ENCODE assay signal across 10 cellular contexts in genomic region chr19:16373539-16373938, GRCh38. TPM values are rescaled to one million over a fixed set of nuclear protein-coding genes. Genes with fewer than 3 reads are reported as not detected.
DNase-seq lines count a peak whose midpoint lies in the region; ATAC-seq and TF ChIP-seq lines count a peak whose summit lies in the region.
"Had no signal": no experiment of that assay in that cellular context is flagged by ENCODE, and none has a peak within 500 bp of the region (broad histone marks: within the 10 kb centered on the region; RNA-seq: fewer than 3 reads in every experiment).

No MANE protein-coding gene starts in this region.

- intact Hi-C loops in transverse colon (cut with DNase I; ENCODE audit: low total_unique reads) = no loop called here

- peaks cover 8% of the 10 kb centered on the region for H3K27me3 Mint-ChIP-seq in activated T-cell treated with anti-CD3 and anti-CD28 coated beads, Interleukin-2, amount 50 U/mL, for 24 hours
- no peaks in the 10 kb centered on the region for H3K27me3 Mint-ChIP-seq in mesothelial cell of epicardium (ENCODE audit: low read depth)

- no peaks in the 10 kb centered on the region for H3K9me3 Mint-ChIP-seq in activated T-cell treated with anti-CD3 and anti-CD28 coated beads, Interleukin-2, amount 50 U/mL, for 24 hours
- H3K9me3 Mint-ChIP-seq in mesothelial cell of epicardium = no peaks in the 10 kb centered on the region

- no peaks in the 10 kb centered on the region for H3K36me3 ChIP-seq in effector memory CD4-positive, alpha-beta T cell (ENCODE audit: control insufficient read depth, insufficient read depth, low read length)
- H3K36me3 ChIP-seq in transverse colon = no peaks in the 10 kb centered on the region

- TF ChIP-seq POLR2A in transverse colon (IDR thresholded peaks at IDR 0.05) = no peak

- TF ChIP-seq EP300 in transverse colon (IDR thresholded peaks at IDR 0.05; ENCODE audit: low read depth) = no peak

- in situ Hi-C loops in transverse colon (cut with MboI; ENCODE audit: low pct_ligation_motif_present in 1 of 4, low pct_unique_long_range_greater_than_20kb in 1 of 4, low sequenced_read_pairs in 3 of 4) = no loop called here

- 82% methylated on average over 12 of the region's 12 CpGs; no CpG with 5 or more reads in 1 of the 2 donors for WGBS in transverse colon (ENCODE audit: low coverage in 1 of 2), 2 donors

- peak overlapping the region; percentile 11 for H3K4me3 ChIP-seq in effector memory CD4-positive, alpha-beta T cell (ENCODE audit: insufficient read depth, low read depth, low read length, poor library complexity, severe bottlenecking)
- no peak overlapping the region for H3K4me3 ChIP-seq in transverse colon

- no peak for DNase-seq in activated T-cell treated with anti-CD3 and anti-CD28 coated beads, Interleukin-2, amount 50 U/mL, for 24 hours
- DNase-seq in activated T-cell treated with anti-CD3 and anti-CD28 coated beads for 4 hours (no peak), mesothelial cell of epicardium (ENCODE audit: low spot score in 2 of 2, unreplicated experiment in 2 of 2) (no peak), transverse colon (no peak), NCI-H510A treated with DMSO at 0.1 percent for 48 hours (lab: John Stamatoyannopoulos, UW) (no peak)
- no peak for DNase-seq in effector memory CD4-positive, alpha-beta T cell
- DNase-seq: activated naive CD4-positive, alpha-beta T cell treated with Interleukin-2 at 50 U/mL for 16 hours; NCI-H345 had no signal

- peak overlapping the region; percentile 55 for H3K27ac Mint-ChIP-seq in activated T-cell treated with anti-CD3 and anti-CD28 coated beads, Interleukin-2, amount 50 U/mL, for 24 hours
- peak overlapping the region; percentile 57 for H3K27ac Mint-ChIP-seq in mesothelial cell of epicardium

- no peak overlapping the region for H3K4me3 Mint-ChIP-seq in activated T-cell treated with anti-CD3 and anti-CD28 coated beads, Interleukin-2, amount 50 U/mL, for 24 hours
- H3K4me3 Mint-ChIP-seq in mesothelial cell of epicardium = no peak overlapping the region

- no peaks in the 10 kb centered on the region for H3K27me3 ChIP-seq in effector memory CD4-positive, alpha-beta T cell (replicated peaks; ENCODE audit: control insufficient read depth, insufficient read depth, low read length, poor library complexity, severe bottlenecking)
- no peaks in the 10 kb centered on the region for H3K27me3 ChIP-seq in transverse colon

- peak overlapping the region; percentile 95 for H3K27ac ChIP-seq in effector memory CD4-positive, alpha-beta T cell (ENCODE audit: insufficient read depth, low read length, poor library complexity, severe bottlenecking)
- peak overlapping the region in 3 of 4 donors; percentile 9 to 78 (median 27) for H3K27ac ChIP-seq in transverse colon

- TF ChIP-seq CTCF in mesothelial cell of epicardium (IDR thresholded peaks at IDR 0.05; ENCODE audit: unreplicated experiment) (no peak), transverse colon (IDR thresholded peaks at IDR 0.05) (no peak)

- H3K4me1 ChIP-seq in effector memory CD4-positive, alpha-beta T cell (ENCODE audit: control insufficient read depth, insufficient read depth, low read length, poor library complexity, severe bottlenecking) = peaks cover 94% of the 10 kb centered on the region
- peaks cover 14 to 32% (median 23%) of the 10 kb centered on the region in 4 donors for H3K4me1 ChIP-seq in transverse colon

- H3K36me3 Mint-ChIP-seq in activated T-cell treated with anti-CD3 and anti-CD28 coated beads, Interleukin-2, amount 50 U/mL, for 24 hours (ENCODE audit: low read depth) = peaks cover 49% of the 10 kb centered on the region
- peaks cover 19% of the 10 kb centered on the region for H3K36me3 Mint-ChIP-seq in mesothelial cell of epicardium

- no peak for ATAC-seq in GM19455 (IDR thresholded peaks at IDR 0.05; ENCODE audit: unreplicated experiment)
- ATAC-seq in HG02678 (IDR thresholded peaks at IDR 0.05; ENCODE audit: unreplicated experiment) = no peak

- H3K4me1 Mint-ChIP-seq in activated T-cell treated with anti-CD3 and anti-CD28 coated beads, Interleukin-2, amount 50 U/mL, for 24 hours (ENCODE audit: low read depth) = peaks cover 50% of the 10 kb centered on the region
- no peaks in the 10 kb centered on the region for H3K4me1 Mint-ChIP-seq in mesothelial cell of epicardium

- H3K9me3 ChIP-seq in effector memory CD4-positive, alpha-beta T cell (ENCODE audit: control insufficient read depth, low read length) = no peaks in the 10 kb centered on the region
- no peaks in the 10 kb centered on the region for H3K9me3 ChIP-seq in transverse colon

RNA-seq across cellular contexts. Expression of gene KLF2, which starts 48.9 kb away (rescaled TPM):
- total RNA-seq in mesothelial cell of epicardium (10.9 to 12.8 TPM (median 12.3 TPM) in 3 replicates), transverse colon (10 to 100 TPM; 19.9 to 74.4 (median 48.9) TPM)
